ENCODE assay signal across 8 cellular contexts in the genomic region with DNA sequence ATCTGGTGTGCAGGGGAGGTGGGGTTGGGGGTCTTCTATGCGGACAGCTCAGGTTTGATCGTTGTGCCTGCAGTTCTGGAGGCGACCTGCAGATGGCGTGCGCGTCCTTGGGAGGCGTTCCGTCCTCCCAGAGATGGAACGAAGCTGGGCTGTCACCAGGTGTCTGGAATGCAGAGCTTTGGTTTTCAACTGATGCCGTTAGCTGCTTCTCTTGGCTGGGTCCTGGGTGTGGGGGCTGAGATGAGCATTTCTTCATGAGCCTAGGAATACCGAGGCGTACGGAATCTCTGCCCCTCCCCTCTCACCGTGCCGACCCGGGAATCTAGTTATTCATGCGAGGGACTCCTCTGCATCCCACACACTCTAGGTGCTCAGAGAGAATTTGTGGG.
A peak's percentile ranks its signal among the peaks of the same experiment; 100 is the strongest.
DNase-seq lines count a peak whose midpoint lies in the region; ATAC-seq and TF ChIP-seq lines count a peak whose summit lies in the region.

No MANE protein-coding gene starts in this region.

- H3K36me3 ChIP-seq in SK-N-SH (replicated peaks in 1 of 2; ENCODE audit: control insufficient read depth in 1 of 2, insufficient read depth in 2 of 2, low read length in 1 of 2) (no peaks in the 10 kb centered on the region), cardiac muscle cell (no peaks in the 10 kb centered on the region), uterus (no peaks in the 10 kb centered on the region)

- H3K4me2 ChIP-seq in SK-N-SH, result no peak overlapping the region; the same call in 1 of the 2 replicates

- no peak overlapping the region for H3K9ac ChIP-seq in SK-N-SH

- no peak overlapping the region for H3K27ac Mint-ChIP-seq in activated naive CD8-positive, alpha-beta T cell treated with anti-CD3 and anti-CD28 coated beads for 36 hours
- H3K27ac Mint-ChIP-seq in progenitor cell of endocrine pancreas, result no peak overlapping the region

- H3K9me3 ChIP-seq in SK-N-SH, result no peaks in the 10 kb centered on the region
- H3K9me3 ChIP-seq in cardiac muscle cell (ENCODE audit: low read depth), result no peaks in the 10 kb centered on the region
- no peaks in the 10 kb centered on the region for H3K9me3 ChIP-seq in uterus

- TF ChIP-seq RAD21 in SK-N-SH (IDR thresholded peaks at IDR 0.05; ENCODE audit: low read length), result peak; percentile 95

- ATAC-seq in HG03342 (IDR thresholded peaks at IDR 0.05; ENCODE audit: unreplicated experiment), result no peak

- no peaks in the 10 kb centered on the region for H3K27me3 ChIP-seq in SK-N-SH (ENCODE audit: insufficient read depth)
- H3K27me3 ChIP-seq in cardiac muscle cell, result peaks cover 5% of the 10 kb centered on the region
- H3K27me3 ChIP-seq in uterus, result no peaks in the 10 kb centered on the region

- peaks cover 0 to 10% of the 10 kb centered on the region in 2 experiments; a peak in 1 of 4 replicates for H3K4me1 ChIP-seq in SK-N-SH (ENCODE audit: control insufficient read depth in 1 of 2, insufficient read depth in 2 of 2, low read depth in 1 of 2, low read length in 1 of 2)
- peaks cover 3% of the 10 kb centered on the region for H3K4me1 ChIP-seq in cardiac muscle cell (ENCODE audit: low read depth)
- no peaks in the 10 kb centered on the region for H3K4me1 ChIP-seq in uterus

- CTCF ChIA-PET in SK-N-SH (lab: Yijun Ruan, JAX), result interaction anchor here (0.6 to 16.8 kb wide), 139 partner anchors 9 to 666 kb away, joined by 3 to 449 read pairs (median 4); partner anchors contain the start of genes CEP164, DSCAML1 and FXYD2

- H3K79me2 ChIP-seq in SK-N-SH (ENCODE audit: insufficient read depth), result no peaks in the 10 kb centered on the region

- no peak overlapping the region for H2AFZ ChIP-seq in SK-N-SH (ENCODE audit: low read depth)

- TF ChIP-seq CTCF in SK-N-SH (IDR thresholded peaks at IDR 0.05), result peak; percentile 95
- TF ChIP-seq CTCF in cardiac muscle cell (IDR thresholded peaks at IDR 0.05; ENCODE audit: low read depth, low read length), result peak; percentile 98
- TF ChIP-seq CTCF in progenitor cell of endocrine pancreas (IDR thresholded peaks at IDR 0.05; ENCODE audit: unreplicated experiment), result peak; percentile 94
- peak; percentile 84 to 95 (median 87) for TF ChIP-seq CTCF in uterus (IDR thresholded peaks at IDR 0.05)

- no peaks in the 10 kb centered on the region for H4K20me1 ChIP-seq in SK-N-SH (ENCODE audit: insufficient read depth)

- no peaks in the 10 kb centered on the region for H3K9me3 Mint-ChIP-seq in activated naive CD8-positive, alpha-beta T cell treated with anti-CD3 and anti-CD28 coated beads for 36 hours
- H3K9me3 Mint-ChIP-seq in progenitor cell of endocrine pancreas (ENCODE audit: low read depth), result no peaks in the 10 kb centered on the region

- 31% methylated on average over 14 of the region's 17 CpGs for WGBS in SK-N-SH (ENCODE audit: low lambda C conversion rate)

- H3K4me1 Mint-ChIP-seq in activated naive CD8-positive, alpha-beta T cell treated with anti-CD3 and anti-CD28 coated beads for 36 hours, result no peaks in the 10 kb centered on the region
- peaks cover 2% of the 10 kb centered on the region for H3K4me1 Mint-ChIP-seq in progenitor cell of endocrine pancreas (ENCODE audit: low read depth)

- peak overlapping the region in 1 of 2 experiments; percentile 31; a peak in 1 of 4 replicates for H3K4me3 ChIP-seq in SK-N-SH (ENCODE audit: low read depth in 2 of 2, low read length in 1 of 2)
- no peak overlapping the region for H3K4me3 ChIP-seq in cardiac muscle cell
- no peak overlapping the region for H3K4me3 ChIP-seq in uterus

- H3K36me3 Mint-ChIP-seq in activated naive CD8-positive, alpha-beta T cell treated with anti-CD3 and anti-CD28 coated beads for 36 hours, result no peaks in the 10 kb centered on the region
- H3K36me3 Mint-ChIP-seq in progenitor cell of endocrine pancreas (ENCODE audit: insufficient read depth), result no peaks in the 10 kb centered on the region

- intact Hi-C loops in uterus (cut with DNase I; ENCODE audit: low total_unique reads), result loop anchor here (10.0 kb wide), 1 partner anchor 389 kb away; no protein-coding TSS in a partner anchor

- POLR2A ChIA-PET in SK-N-SH (lab: Yijun Ruan, JAX), result interaction anchor here (0.6 to 1.6 kb wide), 4 partner anchors 17 to 391 kb away, joined by 3 to 9 read pairs (median 4); no protein-coding TSS in a partner anchor

- no peaks in the 10 kb centered on the region for H3K9me2 ChIP-seq in SK-N-SH

- no peak for TF ChIP-seq POLR2A in uterus (IDR thresholded peaks at IDR 0.05)

- H3K27me3 Mint-ChIP-seq in activated naive CD8-positive, alpha-beta T cell treated with anti-CD3 and anti-CD28 coated beads for 36 hours, result peaks cover 5% of the 10 kb centered on the region
- H3K27me3 Mint-ChIP-seq in progenitor cell of endocrine pancreas, result peaks cover 44% of the 10 kb centered on the region

- H3F3A ChIP-seq in SK-N-SH (replicated peaks; ENCODE audit: insufficient read depth), result no peaks in the 10 kb centered on the region

- no peak overlapping the region for H3K4me3 Mint-ChIP-seq in activated naive CD8-positive, alpha-beta T cell treated with anti-CD3 and anti-CD28 coated beads for 36 hours
- no peak overlapping the region for H3K4me3 Mint-ChIP-seq in progenitor cell of endocrine pancreas (ENCODE audit: low read depth)

- DNase-seq in DMS53 treated with DMSO at 0.1 percent for 48 hours (lab: John Stamatoyannopoulos, UW; ENCODE audit: unreplicated experiment) (peak; percentile 45), KG1 (lab: John Stamatoyannopoulos, UW) (peak; percentile 15), SK-N-SH (peak; percentile 91), cardiac muscle cell (ENCODE audit: low read depth in 1 of 2, low spot score in 1 of 2) (peak; percentile 56 to 87), progenitor cell of endocrine pancreas (ENCODE audit: low spot score, unreplicated experiment) (peak; percentile 91), uterus (peak; percentile 66 to 74)
- DNase-seq in activated naive CD8-positive, alpha-beta T cell treated with anti-CD3 and anti-CD28 coated beads for 36 hours, result peak; percentile 67

- no peak for TF ChIP-seq EP300 in SK-N-SH (IDR thresholded peaks at IDR 0.05; ENCODE audit: borderline replicate concordance in 1 of 2, low read depth in 1 of 2, low read length in 1 of 2)

- H3K27ac ChIP-seq in SK-N-SH (ENCODE audit: low read depth in 2 of 2, low read length in 1 of 2) (no peak overlapping the region), cardiac muscle cell (no peak overlapping the region), uterus (no peak overlapping the region)

TF ChIP-seq in SK-N-SH, 30 proteins besides CTCF, POLR2A, EP300 and RAD21:
- TF ChIP-seq MXI1 (IDR thresholded peaks at IDR 0.05; ENCODE audit: low read depth, low read length) (peak; percentile 17; the same call in 1 of the 2 replicates), SMC3 (IDR thresholded peaks at IDR 0.05; ENCODE audit: low read depth, low read length) (peak; percentile 88)
- TF ChIP-seq, protein P1, sequence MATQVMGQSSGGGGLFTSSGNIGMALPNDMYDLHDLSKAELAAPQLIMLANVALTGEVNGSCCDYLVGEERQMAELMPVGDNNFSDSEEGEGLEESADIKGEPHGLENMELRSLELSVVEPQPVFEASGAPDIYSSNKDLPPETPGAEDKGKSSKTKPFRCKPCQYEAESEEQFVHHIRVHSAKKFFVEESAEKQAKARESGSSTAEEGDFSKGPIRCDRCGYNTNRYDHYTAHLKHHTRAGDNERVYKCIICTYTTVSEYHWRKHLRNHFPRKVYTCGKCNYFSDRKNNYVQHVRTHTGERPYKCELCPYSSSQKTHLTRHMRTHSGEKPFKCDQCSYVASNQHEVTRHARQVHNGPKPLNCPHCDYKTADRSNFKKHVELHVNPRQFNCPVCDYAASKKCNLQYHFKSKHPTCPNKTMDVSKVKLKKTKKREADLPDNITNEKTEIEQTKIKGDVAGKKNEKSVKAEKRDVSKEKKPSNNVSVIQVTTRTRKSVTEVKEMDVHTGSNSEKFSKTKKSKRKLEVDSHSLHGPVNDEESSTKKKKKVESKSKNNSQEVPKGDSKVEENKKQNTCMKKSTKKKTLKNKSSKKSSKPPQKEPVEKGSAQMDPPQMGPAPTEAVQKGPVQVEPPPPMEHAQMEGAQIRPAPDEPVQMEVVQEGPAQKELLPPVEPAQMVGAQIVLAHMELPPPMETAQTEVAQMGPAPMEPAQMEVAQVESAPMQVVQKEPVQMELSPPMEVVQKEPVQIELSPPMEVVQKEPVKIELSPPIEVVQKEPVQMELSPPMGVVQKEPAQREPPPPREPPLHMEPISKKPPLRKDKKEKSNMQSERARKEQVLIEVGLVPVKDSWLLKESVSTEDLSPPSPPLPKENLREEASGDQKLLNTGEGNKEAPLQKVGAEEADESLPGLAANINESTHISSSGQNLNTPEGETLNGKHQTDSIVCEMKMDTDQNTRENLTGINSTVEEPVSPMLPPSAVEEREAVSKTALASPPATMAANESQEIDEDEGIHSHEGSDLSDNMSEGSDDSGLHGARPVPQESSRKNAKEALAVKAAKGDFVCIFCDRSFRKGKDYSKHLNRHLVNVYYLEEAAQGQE (IDR thresholded peaks at IDR 0.05; ENCODE audit: low read depth, low read length), result no peak

Comparison
In these comparisons a context has a peak if more than half of its experiments do, and no peak if none do; other contexts are left out.
1. DNase-seq: peak in every context shown above with its lines; median percentile 91 in SK-N-SH; 91 in progenitor cell of endocrine pancreas; 72 in cardiac muscle cell; 70 in uterus; 67 in activated naive CD8-positive, alpha-beta T cell treated with anti-CD3 and anti-CD28 coated beads for 36 hours; 45 in DMS53 treated with DMSO at 0.1 percent for 48 hours; 15 in KG1.